In the genomic region with DNA sequence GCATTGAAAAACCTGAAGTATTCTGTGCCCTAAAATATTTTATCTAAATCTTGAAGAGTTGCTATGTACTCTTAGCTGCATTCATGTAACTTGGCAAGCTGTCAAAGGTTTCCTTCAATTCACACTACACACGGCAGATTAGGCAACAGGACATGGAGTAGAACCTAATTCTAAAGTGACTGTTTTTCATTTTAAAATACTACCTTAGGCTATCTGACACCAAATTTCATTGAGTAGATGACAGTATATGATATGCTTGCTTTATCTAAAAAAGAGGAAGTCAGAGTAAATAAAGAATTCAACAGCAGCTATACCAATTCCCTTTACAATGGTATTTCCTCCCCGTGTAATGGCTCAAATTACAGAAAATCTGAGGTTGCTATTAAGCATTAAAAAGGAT, we compare ENCODE assay signal across 13 cellular contexts. TPM values are rescaled to one million over a fixed set of nuclear protein-coding genes. Genes with fewer than 3 reads are reported as not detected.
DNase-seq lines count a peak whose midpoint lies in the region; ATAC-seq and TF ChIP-seq lines count a peak whose summit lies in the region.
"Had no signal": no experiment of that assay in that cellular context is flagged by ENCODE, and none has a peak within 500 bp of the region (broad histone marks: within the 10 kb centered on the region; RNA-seq: fewer than 3 reads in every experiment).

No MANE protein-coding gene starts in this region.

- no peak for TF ChIP-seq CTCF in fibroblast of lung (conservative IDR thresholded peaks at IDR 0.05 in 1 of 2, IDR thresholded peaks at IDR 0.05 in 1 of 2; ENCODE audit: low read depth in 1 of 2, low read length in 2 of 2)
- TF ChIP-seq CTCF in retinal pigment epithelial cell (conservative IDR thresholded peaks at IDR 0.05; ENCODE audit: low read depth, low read length), result no peak
- no peak for TF ChIP-seq CTCF in sigmoid colon (IDR thresholded peaks at IDR 0.05)

- no peak overlapping the region for H3K4me3 ChIP-seq in fibroblast of lung (replicated peaks in 1 of 4; ENCODE audit: control extremely low read depth in 1 of 4, insufficient read depth in 1 of 4, low read depth in 3 of 4, low read length in 4 of 4)
- no peak overlapping the region for H3K4me3 ChIP-seq in retinal pigment epithelial cell (ENCODE audit: low read length)
- no peak overlapping the region for H3K4me3 ChIP-seq in sigmoid colon
- H3K4me3 ChIP-seq: thoracic aorta had no signal

- DNase-seq in NCI-H1092 treated with DMSO at 0.1 percent for 48 hours (lab: John Stamatoyannopoulos, UW) (peak; percentile 7), NCI-H1092 (lab: John Stamatoyannopoulos, UW) (no peak), RPMI7951 (ENCODE audit: low read depth) (peak; percentile 28), fibroblast of lung (ENCODE audit: low read depth in 2 of 2) (peak; percentile 52 to 65), retinal pigment epithelial cell (ENCODE audit: low read depth) (peak; percentile 68), sigmoid colon (no peak)
- DNase-seq: activated T-cell treated with anti-CD3 and anti-CD28 coated beads, Interleukin-2, amount 50 U/mL, for 72 hours; effector CD4-positive, alpha-beta T cell; stimulated activated CD4-positive, alpha-beta T cell treated with anti-CD3 and anti-CD28 coated beads, Interleukin-2, amount 100 ng/mL, for 24 hours had no signal

- no peak overlapping the region for H2AFZ ChIP-seq in fibroblast of lung (ENCODE audit: low read length)

- H3K27ac ChIP-seq in fibroblast of lung (ENCODE audit: insufficient read depth, low read length) (no peak overlapping the region), sigmoid colon (no peak overlapping the region)
- H3K27ac ChIP-seq: thoracic aorta, VCaP had no signal

- H3K27me3 ChIP-seq in fibroblast of lung (ENCODE audit: control insufficient read depth, insufficient read depth, low read length) (no peaks in the 10 kb centered on the region), sigmoid colon (no peaks in the 10 kb centered on the region)

- intact Hi-C loops in sigmoid colon (cut with DNase I), result no loop called here

- no peak overlapping the region for H3K9ac ChIP-seq in fibroblast of lung (ENCODE audit: insufficient read depth, low read length)

- H4K20me1 ChIP-seq in fibroblast of lung (ENCODE audit: control insufficient read depth, extremely low read depth, insufficient read depth, low read length), result no peaks in the 10 kb centered on the region

- H3K9me3 ChIP-seq in fibroblast of lung (ENCODE audit: control insufficient read depth, insufficient read depth, low read depth, low read length) (no peaks in the 10 kb centered on the region), sigmoid colon (no peaks in the 10 kb centered on the region)
- H3K9me3 ChIP-seq: thoracic aorta had no signal

- no peaks in the 10 kb centered on the region for H3K79me2 ChIP-seq in fibroblast of lung (ENCODE audit: control insufficient read depth, insufficient read depth, low read length)

- no peak overlapping the region for H3K4me2 ChIP-seq in fibroblast of lung (ENCODE audit: extremely low read depth, insufficient read depth, low read length)

- ATAC-seq in GM21786 (IDR thresholded peaks at IDR 0.05; ENCODE audit: unreplicated experiment) (no peak), HG03175 (IDR thresholded peaks at IDR 0.05; ENCODE audit: unreplicated experiment) (no peak)
- ATAC-seq: activated T-cell treated with anti-CD3 and anti-CD28 coated beads, Interleukin-2, amount 50 U/mL, for 72 hours had no signal

- WGBS in sigmoid colon, 2 donors, result 12 to 35% methylated on average over 2 of the region's 2 CpGs

- TF ChIP-seq POLR2A in sigmoid colon (IDR thresholded peaks at IDR 0.05), result no peak

- H3K36me3 ChIP-seq in fibroblast of lung (ENCODE audit: control insufficient read depth, insufficient read depth, low read length) (no peaks in the 10 kb centered on the region), sigmoid colon (no peaks in the 10 kb centered on the region)
- H3K36me3 ChIP-seq: thoracic aorta had no signal

- H3K4me1 ChIP-seq in fibroblast of lung (ENCODE audit: control insufficient read depth, extremely low read depth, insufficient read depth, low read length) (no peaks in the 10 kb centered on the region), sigmoid colon (peaks cover 0 to 7% (median 0%) of the 10 kb centered on the region in 4 donors)

- TF ChIP-seq EP300 in sigmoid colon (IDR thresholded peaks at IDR 0.05), result no peak

RNA-seq across cellular contexts. Expression of a gene that starts 45.4 kb away (rescaled TPM):
- 9.7 and 9.9 TPM in 2 replicates for total RNA-seq in RPMI7951 (2014; rRNA removed; shearing (Covaris generic))
- 25.9 and 36.5 TPM in 2 replicates for total RNA-seq in fibroblast of lung
- 24.9 and 26.3 TPM in 2 replicates for polyA plus RNA-seq in fibroblast of lung
- 17.4 and 18.0 TPM in 2 replicates for polyA plus RNA-seq in fibroblast of lung (2012)
- 37.0 and 56.5 TPM in 2 replicates for polyA minus RNA-seq in fibroblast of lung (ENCODE audit: low replicate concordance)
- 10 to 100 TPM; 25.3 to 46.1 (median 42.0) TPM for total RNA-seq in sigmoid colon
- polyA plus RNA-seq in sigmoid colon, result 1 to 10 TPM; 5.0 to 7.2 (median 5.1) TPM

Comparison
In these comparisons a context has a peak if more than half of its experiments do, and no peak if none do; other contexts are left out.
1. DNase-seq: peak in NCI-H1092 treated with DMSO at 0.1 percent for 48 hours (single experiment), RPMI7951 (single experiment), fibroblast of lung (2 of 2) and retinal pigment epithelial cell (single experiment); none in NCI-H1092 (single experiment) and sigmoid colon (single experiment).